In genomic region chr15:36447373-36447772, GRCh38 we compare ENCODE assay signal across 31 cellular contexts.
"Had no signal": no experiment of that assay in that cellular context is flagged by ENCODE, and none has a peak within 500 bp of the region (broad histone marks: within the 10 kb centered on the region; RNA-seq: fewer than 3 reads in every experiment).

No MANE protein-coding gene starts in this region.

- ATAC-seq: activated CD4-positive, alpha-beta T cell treated with anti-CD3 and anti-CD28 coated beads for 36 hours; activated CD8-positive, alpha-beta memory T cell treated with anti-CD3 and anti-CD28 coated beads, Interleukin-2, amount 10 ng/mL, durations not matched to agents 7 days and 5 days; activated CD8-positive, alpha-beta T cell treated with anti-CD3 and anti-CD28 coated beads, Interleukin-2, amount 10 ng/mL, durations not matched to agents 7 days and 5 days; activated naive CD8-positive, alpha-beta T cell treated with anti-CD3 and anti-CD28 coated beads, Interleukin-2, amount 50 U/mL, for 24 hours; effector memory CD8-positive, alpha-beta T cell; gastroesophageal sphincter; heart right ventricle; T-helper 17 cell had no signal

- H3K4me3 ChIP-seq: adrenal gland, breast epithelium, cardiac muscle cell, coronary artery, esophagus muscularis mucosa, gastroesophageal sphincter, heart right ventricle had no signal

- H3K27me3 ChIP-seq: adrenal gland, breast epithelium, cardiac muscle cell, esophagus muscularis mucosa, gastroesophageal sphincter, heart right ventricle had no signal

- DNase-seq: activated CD4-positive, alpha-beta memory T cell treated with anti-CD3 and anti-CD28 coated beads for 36 hours; activated CD4-positive, alpha-beta T cell treated with anti-CD3 and anti-CD28 coated beads for 36 hours; activated CD4-positive, alpha-beta T cell treated with anti-CD3 and anti-CD28 coated beads, Interleukin-2, amount 10 ng/mL, durations not matched to agents 24 days and 14 days; activated CD4-positive, CD25-positive, alpha-beta regulatory T cell; activated CD4-positive, CD25-positive, alpha-beta regulatory T cell treated with anti-CD3 and anti-CD28 coated beads, Interleukin-2, amount 50 U/mL, for 72 hours; activated CD8-positive, alpha-beta memory T cell treated with anti-CD3 and anti-CD28 coated beads, Interleukin-2, amount 10 ng/mL, durations not matched to agents 7 days and 5 days; activated CD8-positive, alpha-beta memory T cell treated with anti-CD3 and anti-CD28 coated beads, Interleukin-2, amount 50 U/mL, for 4 hours; activated CD8-positive, alpha-beta T cell treated with anti-CD3 and anti-CD28 coated beads, Interleukin-2, amount 10 ng/mL, durations not matched to agents 7 days and 5 days; activated effector memory CD4-positive, alpha-beta T cell treated with anti-CD3 and anti-CD28 coated beads, Interleukin-2, amount 50 U/mL, for 16 hours; activated naive CD4-positive, alpha-beta T cell treated with anti-CD3 and anti-CD28 coated beads for 36 hours; activated naive CD8-positive, alpha-beta T cell treated with anti-CD3 and anti-CD28 coated beads for 36 hours; activated naive CD8-positive, alpha-beta T cell treated with anti-CD3 and anti-CD28 coated beads, Interleukin-2, amount 50 U/mL, for 24 hours; activated T-cell treated with anti-CD3 and anti-CD28 coated beads, Interleukin-2, amount 50 U/mL, for 1 hour; activated T-cell treated with anti-CD3 and anti-CD28 coated beads, Interleukin-2, amount 50 U/mL, for 48 hours; adrenal gland; amygdala; aorta; central memory CD4-positive, alpha-beta T cell; effector CD4-positive, alpha-beta T cell; effector memory CD8-positive, alpha-beta T cell; erythroblast; foreskin melanocyte; heart right ventricle; T-helper 1 cell; T-helper 17 cell; T1000 had no signal

- H3K36me3 ChIP-seq: adrenal gland, breast epithelium, cardiac muscle cell, esophagus muscularis mucosa, gastroesophageal sphincter, heart right ventricle had no signal

- H3K27ac ChIP-seq: adrenal gland, breast epithelium, cardiac muscle cell, coronary artery, esophagus muscularis mucosa, gastroesophageal sphincter, heart right ventricle had no signal

- H3K9me3 ChIP-seq: adrenal gland, breast epithelium, esophagus muscularis mucosa, gastroesophageal sphincter, heart right ventricle had no signal

- H3K4me1 ChIP-seq: adrenal gland, breast epithelium, heart right ventricle had no signal
